In genomic region chr11:35347173-35347878, GRCh38 we compare ENCODE assay signal across 20 cellular contexts.
"Had no signal": no experiment of that assay in that cellular context is flagged by ENCODE, and none has a peak within 500 bp of the region (broad histone marks: within the 10 kb centered on the region; RNA-seq: fewer than 3 reads in every experiment).

No MANE protein-coding gene starts in this region.

- H3K36me3 ChIP-seq: adrenal gland, cardiac muscle cell, tibial artery, WERI-Rb-1 had no signal

- H3K27ac Mint-ChIP-seq: activated T-cell treated with anti-CD3 and anti-CD28 coated beads, Interleukin-2, amount 50 U/mL, for 72 hours; endodermal cell; mesothelial cell of epicardium; nephron progenitor cell had no signal

- H3K4me3 ChIP-seq: adrenal gland, cardiac muscle cell, lung, tibial artery had no signal

- DNase-seq: activated CD4-positive, alpha-beta T cell treated with anti-CD3 and anti-CD28 coated beads for 1 hour; activated CD8-positive, alpha-beta memory T cell treated with anti-CD3 and anti-CD28 coated beads for 24 hours; activated effector memory CD4-positive, alpha-beta T cell treated with anti-CD3 and anti-CD28 coated beads, Interleukin-2, amount 50 U/mL, for 16 hours; activated T-cell treated with anti-CD3 and anti-CD28 coated beads, Interleukin-2, amount 50 U/mL, for 72 hours; adrenal gland; endodermal cell; foreskin keratinocyte; hippocampal formation; left cardiac atrium; nephron progenitor cell; stimulated activated CD4-positive, alpha-beta T cell treated with anti-CD3 and anti-CD28 coated beads, Interleukin-4, amount 100 ng/mL, for 24 hours; T-helper 2 cell; WERI-Rb-1 had no signal

- H3K27me3 ChIP-seq: adrenal gland, cardiac muscle cell, foreskin keratinocyte, tibial artery had no signal

- H3K4me3 Mint-ChIP-seq: activated T-cell treated with anti-CD3 and anti-CD28 coated beads, Interleukin-2, amount 50 U/mL, for 72 hours; endodermal cell; mesothelial cell of epicardium; nephron progenitor cell; stimulated activated effector memory CD8-positive, alpha-beta T cell treated with anti-CD3 and anti-CD28 coated beads, Interleukin-12 subunit alpha, Interleukin-12 subunit beta, amount 100 ng/mL, for 72 hours had no signal

- H3K4me1 Mint-ChIP-seq: endodermal cell had no signal

- H3K9me3 Mint-ChIP-seq: endodermal cell; mesothelial cell of epicardium; nephron progenitor cell; stimulated activated effector memory CD8-positive, alpha-beta T cell treated with anti-CD3 and anti-CD28 coated beads, Interleukin-12 subunit alpha, Interleukin-12 subunit beta, amount 100 ng/mL, for 72 hours had no signal

- H3K9me3 ChIP-seq: adrenal gland, tibial artery had no signal

- H3K36me3 Mint-ChIP-seq: mesothelial cell of epicardium had no signal

- ATAC-seq: activated naive CD4-positive, alpha-beta T cell treated with anti-CD3 and anti-CD28 coated beads, Interleukin-2, amount 50 U/mL, for 72 hours; activated T-cell treated with anti-CD3 and anti-CD28 coated beads, Interleukin-2, amount 50 U/mL, for 72 hours; foreskin keratinocyte; stimulated activated effector memory CD8-positive, alpha-beta T cell treated with anti-CD3 and anti-CD28 coated beads, Interleukin-12 subunit alpha, Interleukin-12 subunit beta, amount 100 ng/mL, for 72 hours had no signal

- H3K27ac ChIP-seq: adrenal gland, cardiac muscle cell, epithelial cell of prostate, foreskin keratinocyte, tibial artery, WERI-Rb-1 had no signal
